In the genomic region with DNA sequence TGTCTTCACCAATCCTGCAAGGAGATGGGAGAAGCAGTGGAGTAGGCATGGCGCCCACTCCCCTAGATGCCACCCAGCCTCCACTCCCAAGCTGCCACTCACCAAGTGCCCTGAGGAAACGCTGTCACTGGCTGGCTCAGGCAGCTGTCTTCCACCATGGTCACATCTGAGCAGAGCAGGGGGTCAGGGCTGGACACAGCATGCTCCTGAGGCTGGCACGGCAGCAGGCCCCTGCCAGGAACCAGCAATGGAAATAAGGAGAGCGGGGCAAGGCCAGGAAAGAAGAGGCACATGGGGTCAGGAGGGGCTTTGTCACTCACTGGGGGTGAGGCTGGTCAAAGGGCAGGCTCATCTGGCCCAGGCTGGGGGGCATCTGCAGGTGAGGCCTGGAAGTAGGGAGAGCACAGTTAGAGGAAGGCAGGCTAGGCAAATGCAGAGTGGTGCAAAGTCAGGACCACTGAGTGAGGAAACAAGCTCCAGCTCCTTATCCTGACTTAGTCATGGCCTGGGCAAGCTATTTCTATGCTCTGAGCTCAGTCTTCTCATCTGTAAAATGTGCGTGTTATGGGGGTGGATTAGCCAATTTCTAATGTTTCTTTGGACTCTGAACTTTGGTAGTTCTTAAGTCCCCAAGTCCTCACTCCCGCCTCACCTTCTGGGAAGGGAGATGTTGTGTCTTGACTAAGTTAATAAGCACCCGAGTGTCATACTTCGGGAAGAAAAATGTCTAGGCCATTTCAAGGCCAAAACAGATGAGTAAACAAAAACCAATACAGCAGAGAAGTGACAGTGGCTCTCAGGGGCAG, we compare ENCODE assay signal across 1 cellular context.
TF ChIP-seq lines count a peak whose summit lies in the region.

No MANE protein-coding gene starts in this region.

TF ChIP-seq in SK-N-SH, 30 proteins besides CTCF, POLR2A, EP300 and RAD21:
- TF ChIP-seq, protein P1, sequence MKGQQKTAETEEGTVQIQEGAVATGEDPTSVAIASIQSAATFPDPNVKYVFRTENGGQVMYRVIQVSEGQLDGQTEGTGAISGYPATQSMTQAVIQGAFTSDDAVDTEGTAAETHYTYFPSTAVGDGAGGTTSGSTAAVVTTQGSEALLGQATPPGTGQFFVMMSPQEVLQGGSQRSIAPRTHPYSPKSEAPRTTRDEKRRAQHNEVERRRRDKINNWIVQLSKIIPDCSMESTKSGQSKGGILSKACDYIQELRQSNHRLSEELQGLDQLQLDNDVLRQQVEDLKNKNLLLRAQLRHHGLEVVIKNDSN (IDR thresholded peaks at IDR 0.05; ENCODE audit: borderline replicate concordance, low read depth): no peak
- TF ChIP-seq, protein P2, sequence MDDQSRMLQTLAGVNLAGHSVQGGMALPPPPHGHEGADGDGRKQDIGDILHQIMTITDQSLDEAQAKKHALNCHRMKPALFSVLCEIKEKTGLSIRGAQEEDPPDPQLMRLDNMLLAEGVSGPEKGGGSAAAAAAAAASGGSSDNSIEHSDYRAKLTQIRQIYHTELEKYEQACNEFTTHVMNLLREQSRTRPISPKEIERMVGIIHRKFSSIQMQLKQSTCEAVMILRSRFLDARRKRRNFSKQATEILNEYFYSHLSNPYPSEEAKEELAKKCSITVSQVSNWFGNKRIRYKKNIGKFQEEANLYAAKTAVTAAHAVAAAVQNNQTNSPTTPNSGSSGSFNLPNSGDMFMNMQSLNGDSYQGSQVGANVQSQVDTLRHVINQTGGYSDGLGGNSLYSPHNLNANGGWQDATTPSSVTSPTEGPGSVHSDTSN (IDR thresholded peaks at IDR 0.05): no peak
- TF ChIP-seq, protein P3, sequence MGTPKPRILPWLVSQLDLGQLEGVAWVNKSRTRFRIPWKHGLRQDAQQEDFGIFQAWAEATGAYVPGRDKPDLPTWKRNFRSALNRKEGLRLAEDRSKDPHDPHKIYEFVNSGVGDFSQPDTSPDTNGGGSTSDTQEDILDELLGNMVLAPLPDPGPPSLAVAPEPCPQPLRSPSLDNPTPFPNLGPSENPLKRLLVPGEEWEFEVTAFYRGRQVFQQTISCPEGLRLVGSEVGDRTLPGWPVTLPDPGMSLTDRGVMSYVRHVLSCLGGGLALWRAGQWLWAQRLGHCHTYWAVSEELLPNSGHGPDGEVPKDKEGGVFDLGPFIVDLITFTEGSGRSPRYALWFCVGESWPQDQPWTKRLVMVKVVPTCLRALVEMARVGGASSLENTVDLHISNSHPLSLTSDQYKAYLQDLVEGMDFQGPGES (IDR thresholded peaks at IDR 0.05; ENCODE audit: low read depth, low read length): no peak
- TF ChIP-seq, protein P4, sequence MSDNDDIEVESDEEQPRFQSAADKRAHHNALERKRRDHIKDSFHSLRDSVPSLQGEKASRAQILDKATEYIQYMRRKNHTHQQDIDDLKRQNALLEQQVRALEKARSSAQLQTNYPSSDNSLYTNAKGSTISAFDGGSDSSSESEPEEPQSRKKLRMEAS (IDR thresholded peaks at IDR 0.05; ENCODE audit: low read depth): no peak
- TF ChIP-seq, protein P5, sequence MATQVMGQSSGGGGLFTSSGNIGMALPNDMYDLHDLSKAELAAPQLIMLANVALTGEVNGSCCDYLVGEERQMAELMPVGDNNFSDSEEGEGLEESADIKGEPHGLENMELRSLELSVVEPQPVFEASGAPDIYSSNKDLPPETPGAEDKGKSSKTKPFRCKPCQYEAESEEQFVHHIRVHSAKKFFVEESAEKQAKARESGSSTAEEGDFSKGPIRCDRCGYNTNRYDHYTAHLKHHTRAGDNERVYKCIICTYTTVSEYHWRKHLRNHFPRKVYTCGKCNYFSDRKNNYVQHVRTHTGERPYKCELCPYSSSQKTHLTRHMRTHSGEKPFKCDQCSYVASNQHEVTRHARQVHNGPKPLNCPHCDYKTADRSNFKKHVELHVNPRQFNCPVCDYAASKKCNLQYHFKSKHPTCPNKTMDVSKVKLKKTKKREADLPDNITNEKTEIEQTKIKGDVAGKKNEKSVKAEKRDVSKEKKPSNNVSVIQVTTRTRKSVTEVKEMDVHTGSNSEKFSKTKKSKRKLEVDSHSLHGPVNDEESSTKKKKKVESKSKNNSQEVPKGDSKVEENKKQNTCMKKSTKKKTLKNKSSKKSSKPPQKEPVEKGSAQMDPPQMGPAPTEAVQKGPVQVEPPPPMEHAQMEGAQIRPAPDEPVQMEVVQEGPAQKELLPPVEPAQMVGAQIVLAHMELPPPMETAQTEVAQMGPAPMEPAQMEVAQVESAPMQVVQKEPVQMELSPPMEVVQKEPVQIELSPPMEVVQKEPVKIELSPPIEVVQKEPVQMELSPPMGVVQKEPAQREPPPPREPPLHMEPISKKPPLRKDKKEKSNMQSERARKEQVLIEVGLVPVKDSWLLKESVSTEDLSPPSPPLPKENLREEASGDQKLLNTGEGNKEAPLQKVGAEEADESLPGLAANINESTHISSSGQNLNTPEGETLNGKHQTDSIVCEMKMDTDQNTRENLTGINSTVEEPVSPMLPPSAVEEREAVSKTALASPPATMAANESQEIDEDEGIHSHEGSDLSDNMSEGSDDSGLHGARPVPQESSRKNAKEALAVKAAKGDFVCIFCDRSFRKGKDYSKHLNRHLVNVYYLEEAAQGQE (IDR thresholded peaks at IDR 0.05; ENCODE audit: low read depth, low read length): no peak
- TF ChIP-seq EZH2phosphoT487 (IDR thresholded peaks at IDR 0.05; ENCODE audit: borderline replicate concordance, low read depth) (no peak), GATA2 (CRISPR knock-in tag; IDR thresholded peaks at IDR 0.05) (no peak), TAF1 (IDR thresholded peaks at IDR 0.05; ENCODE audit: borderline replicate concordance, low read depth, low read length) (no peak), RCOR1 (IDR thresholded peaks at IDR 0.05; ENCODE audit: low read length) (no peak), POLR2AphosphoS5 (IDR thresholded peaks at IDR 0.05; ENCODE audit: low read depth, low read length) (no peak), TCF12 (IDR thresholded peaks at IDR 0.05) (no peak)
- TF ChIP-seq, protein P6, sequence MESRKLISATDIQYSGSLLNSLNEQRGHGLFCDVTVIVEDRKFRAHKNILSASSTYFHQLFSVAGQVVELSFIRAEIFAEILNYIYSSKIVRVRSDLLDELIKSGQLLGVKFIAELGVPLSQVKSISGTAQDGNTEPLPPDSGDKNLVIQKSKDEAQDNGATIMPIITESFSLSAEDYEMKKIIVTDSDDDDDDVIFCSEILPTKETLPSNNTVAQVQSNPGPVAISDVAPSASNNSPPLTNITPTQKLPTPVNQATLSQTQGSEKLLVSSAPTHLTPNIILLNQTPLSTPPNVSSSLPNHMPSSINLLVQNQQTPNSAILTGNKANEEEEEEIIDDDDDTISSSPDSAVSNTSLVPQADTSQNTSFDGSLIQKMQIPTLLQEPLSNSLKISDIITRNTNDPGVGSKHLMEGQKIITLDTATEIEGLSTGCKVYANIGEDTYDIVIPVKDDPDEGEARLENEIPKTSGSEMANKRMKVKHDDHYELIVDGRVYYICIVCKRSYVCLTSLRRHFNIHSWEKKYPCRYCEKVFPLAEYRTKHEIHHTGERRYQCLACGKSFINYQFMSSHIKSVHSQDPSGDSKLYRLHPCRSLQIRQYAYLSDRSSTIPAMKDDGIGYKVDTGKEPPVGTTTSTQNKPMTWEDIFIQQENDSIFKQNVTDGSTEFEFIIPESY (IDR thresholded peaks at IDR 0.05; ENCODE audit: borderline replicate concordance, low read depth): no peak
